ENCODE assay signal across 8 cellular contexts in genomic region chr2:237581751-237582746, GRCh38. TPM values are rescaled to one million over a fixed set of nuclear protein-coding genes. Genes with fewer than 3 reads are reported as not detected.
DNase-seq lines count a peak whose midpoint lies in the region; ATAC-seq, FAIRE-seq and TF ChIP-seq lines count a peak whose summit lies in the region.

No MANE protein-coding gene starts in this region.

- WGBS in GM12878 (ENCODE audit: insufficient coverage, insufficient replicate concordance, low lambda C conversion rate, missing lambda C conversion rate): 37% methylated on average over 25 of the region's 25 CpGs

- no TSS peak for BruUV-seq in GM12878 (replicated peaks; lab: Mats Ljungman, UMichigan)

- no peak overlapping the region; the same call in none of the 2 replicates for H2AFZ ChIP-seq in GM12878 (ENCODE audit: control insufficient read depth, low read depth, low read length)

- TF ChIP-seq EP300 in GM12878 (IDR thresholded peaks at IDR 0.05; ENCODE audit: borderline replicate concordance in 1 of 2, control insufficient read depth in 1 of 2, low read depth in 2 of 2, low read length in 2 of 2): no peak

- ATAC-seq in RWPE2 (ENCODE audit: low read depth): peak; percentile 21; the same call in 1 of the 3 replicates
- peak; percentile 90 for ATAC-seq in GM12878
- no peak for ATAC-seq in HG03520 (IDR thresholded peaks at IDR 0.05; ENCODE audit: unreplicated experiment)

- intact Hi-C loops in GM12878 (cut with micrococcal nuclease; ENCODE audit: unreplicated experiment): loop anchor here (1.0 kb wide), 2 partner anchors 163 to 192 kb away; no protein-coding TSS in a partner anchor

- TF ChIP-seq POLR2A in GM12878 (IDR thresholded peaks at IDR 0.05; ENCODE audit: low read depth, low read length): no peak

- DNase-seq in CD1c-positive myeloid dendritic cell (ENCODE audit: extremely low spot score): peak; percentile 49
- DNase-seq in HEK293T (ENCODE audit: extremely low spot score): peak; percentile 46
- peak; percentile 27 for DNase-seq in RWPE2 (ENCODE audit: low spot score)
- DNase-seq in GM12878 (ENCODE audit: low read depth, low spot score): peak; percentile 35
- peak; percentile 53 for DNase-seq in inferior parietal cortex (ENCODE audit: extremely low spot score)
- DNase-seq in stimulated activated CD4-positive, alpha-beta T cell treated with anti-CD3 and anti-CD28 coated beads, Interleukin-15, amount 100 ng/mL, for 24 hours: peak; percentile 62
- DNase-seq in NCI-H774 (lab: John Stamatoyannopoulos, UW): no peak

- peak; percentile 31 for TF ChIP-seq CTCF in RWPE2 (IDR thresholded peaks at IDR 0.05; ENCODE audit: poor library complexity, severe bottlenecking)
- TF ChIP-seq CTCF in GM12878 (IDR thresholded peaks at IDR 0.05 in 2 of 3, conservative IDR thresholded peaks at IDR 0.05 in 1 of 3; ENCODE audit: control insufficient read depth in 2 of 3, extremely low read depth in 1 of 3, insufficient read depth in 1 of 3, low read depth in 3 of 3, low read length in 3 of 3): peak; percentile 38 to 73 (median 53); a peak in 5 of 6 replicates

- H3K4me3 ChIP-seq in RWPE2 (ENCODE audit: severe bottlenecking): no peak overlapping the region
- no peak overlapping the region for H3K4me3 ChIP-seq in GM12878

- H3K27me3 ChIP-seq in RWPE2 (ENCODE audit: insufficient read depth, poor library complexity, severe bottlenecking): no peaks in the 10 kb centered on the region
- no peaks in the 10 kb centered on the region; a peak in 1 of 4 replicates for H3K27me3 ChIP-seq in GM12878 (replicated peaks in 1 of 2; ENCODE audit: control insufficient read depth in 2 of 2, insufficient read depth in 2 of 2, low read length in 1 of 2)

- peak; percentile 72 for TF ChIP-seq RAD21 in GM12878 (IDR thresholded peaks at IDR 0.05; ENCODE audit: insufficient read depth, low read depth, low read length)

- H3K4me2 ChIP-seq in GM12878 (ENCODE audit: control insufficient read depth, insufficient read depth): no peak overlapping the region

- CTCF ChIA-PET in HEK293T (lab: Yijun Ruan, JAX): interaction anchor here (0.6 to 1.4 kb wide), 7 partner anchors 10 to 251 kb away, joined by 3 to 6 read pairs (median 3); no protein-coding TSS in a partner anchor
- CTCF ChIA-PET in GM12878 (lab: Yijun Ruan, JAX): interaction anchor here (0.5 to 4.7 kb wide), 20 partner anchors 9 to 449 kb away, joined by 3 to 37 read pairs (median 3); no protein-coding TSS in a partner anchor

- no peaks in the 10 kb centered on the region for H3K36me3 ChIP-seq in RWPE2 (ENCODE audit: low read depth)
- no peaks in the 10 kb centered on the region for H3K36me3 ChIP-seq in GM12878 (ENCODE audit: control insufficient read depth in 2 of 2, insufficient read depth in 2 of 2, low read length in 1 of 2)

- H3K9ac ChIP-seq in GM12878 (ENCODE audit: control insufficient read depth, insufficient read depth, low read length): no peak overlapping the region

- RAD21 ChIA-PET in GM12878 (lab: Charles Lee; ENCODE audit: unreplicated experiment): interaction anchor here (0.7 to 2.4 kb wide), 10 partner anchors 10 to 276 kb away, joined by 3 to 18 read pairs (median 4); no protein-coding TSS in a partner anchor

- H3K4me1 ChIP-seq in RWPE2 (ENCODE audit: insufficient read depth, poor library complexity, severe bottlenecking): no peaks in the 10 kb centered on the region
- no peaks in the 10 kb centered on the region for H3K4me1 ChIP-seq in GM12878 (ENCODE audit: control insufficient read depth, insufficient read depth, low read length)

- SMC1A ChIA-PET in GM12878 (lab: Charles Lee; ENCODE audit: uncharacterized antibody, unreplicated experiment): interaction anchor here (0.6 to 2.4 kb wide), 12 partner anchors 10 to 1974 kb away, joined by 3 to 11 read pairs (median 4); no protein-coding TSS in a partner anchor

- FAIRE-seq in GM12878 (lab: Jason Lieb, UNC): no peak

- POLR2A ChIA-PET in HEK293T (lab: Yijun Ruan, JAX): no interaction called here
- POLR2A ChIA-PET in GM12878 (lab: Charles Lee): no interaction called here

- in situ Hi-C loops in GM12878 (cut with MboI): loop anchor here (10.0 kb wide), 1 partner anchor 163 kb away; no protein-coding TSS in a partner anchor

- no peaks in the 10 kb centered on the region for H4K20me1 ChIP-seq in GM12878 (ENCODE audit: control insufficient read depth, insufficient read depth)

- H3K27ac ChIP-seq in RWPE2 (ENCODE audit: poor library complexity, severe bottlenecking): no peak overlapping the region
- H3K27ac ChIP-seq in GM12878 (ENCODE audit: control insufficient read depth, insufficient read depth): no peak overlapping the region

- H3K9me3 ChIP-seq in RWPE2 (ENCODE audit: severe bottlenecking) (no peaks in the 10 kb centered on the region), GM12878 (replicated peaks; ENCODE audit: control insufficient read depth, insufficient read depth, low read length) (no peaks in the 10 kb centered on the region)

- no peaks in the 10 kb centered on the region for H3K79me2 ChIP-seq in GM12878 (ENCODE audit: control insufficient read depth, insufficient read depth, low read length)

TF ChIP-seq in HEK293T, 16 proteins besides CTCF, POLR2A, EP300 and RAD21 (continues in another document):
- no peak for TF ChIP-seq ARNT (IDR thresholded peaks at IDR 0.05)
- TF ChIP-seq SP1 (IDR thresholded peaks at IDR 0.05): no peak
- no peak for TF ChIP-seq L3MBTL2 (conservative IDR thresholded peaks at IDR 0.05)
- TF ChIP-seq ELF4 (IDR thresholded peaks at IDR 0.05): no peak
- no peak for TF ChIP-seq FOXK2 (IDR thresholded peaks at IDR 0.05)
- TF ChIP-seq FOXA1 (IDR thresholded peaks at IDR 0.05): no peak
- no peak for TF ChIP-seq LEF1 (IDR thresholded peaks at IDR 0.05; ENCODE audit: borderline replicate concordance)
- no peak for TF ChIP-seq NFRKB (IDR thresholded peaks at IDR 0.05)

TF ChIP-seq in GM12878, 131 proteins besides CTCF, POLR2A, EP300 and RAD21:
- no peak for TF ChIP-seq SPI1 (IDR thresholded peaks at IDR 0.05; ENCODE audit: borderline replicate concordance, insufficient read depth, low read depth, low read length)
- peak; percentile 59; the same call in 1 of the 2 replicates for TF ChIP-seq SMC3 (IDR thresholded peaks at IDR 0.05; ENCODE audit: borderline replicate concordance, low read length)
- no peak for TF ChIP-seq PAX8 (IDR thresholded peaks at IDR 0.05)
- peak; percentile 42; the same call in 1 of the 2 replicates for TF ChIP-seq RUNX3 (IDR thresholded peaks at IDR 0.05; ENCODE audit: low read length)

RNA-seq across cellular contexts. Expression of gene RAB17, which starts 8.5 kb away (rescaled TPM):
- total RNA-seq in GM12878 (2013; cell fraction: nucleolus; rRNA removed): 39.3 and 39.9 TPM in 2 replicates
- total RNA-seq in GM12878 (2014; rRNA removed): 0.11 and 0.17 TPM in 2 replicates
- 0.09 and 0.23 TPM in 2 replicates for total RNA-seq in GM12878 (2014; rRNA removed; fragmentation: Illumina TruSeq; extraction: Trizol)
- total RNA-seq in GM12878 (2021): 1.1 TPM in 2 replicates
- polyA plus RNA-seq in GM12878 (2011; ENCODE audit: low read depth): 0.77 TPM
- polyA plus RNA-seq in GM12878 (2011; rRNA removed): 0.42 and 1.2 TPM in 2 replicates
- 0.70 and 0.79 TPM in 2 replicates for polyA plus RNA-seq in GM12878 (2011; cell fraction: cytosol; rRNA removed)
- 2.4 and 3.8 TPM in 2 replicates for polyA plus RNA-seq in GM12878 (2011; cell fraction: nucleus; rRNA removed)
- polyA plus RNA-seq in GM12878 (2012): 1.1 and 1.6 TPM in 2 replicates
- polyA plus RNA-seq in GM12878 (2014; fragmentation: Illumina TruSeq; extraction: Trizol): 0.28 and 0.87 TPM in 2 replicates
- polyA plus RNA-seq in GM12878 (2014; fragmentation: Nextera tagmentation; extraction: Ambion mirVana): under 1 TPM in 1 of 2 experiments, not detected in 1; 0.07 TPM
- 0.56 and 1.4 TPM in 2 replicates for polyA plus RNA-seq in GM12878 (2014; rRNA removed)
- polyA plus RNA-seq in GM12878 (2016; fragmentation: Nextera tagmentation; extraction: Ambion mirVana): not detected
- polyA minus RNA-seq in GM12878 (2011; rRNA and poly(A)+ RNA removed): 0.88 and 0.98 TPM in 2 replicates
- 0.52 and 1.6 TPM in 2 replicates for polyA minus RNA-seq in GM12878 (2011; cell fraction: cytosol; rRNA and poly(A)+ RNA removed)
- 0.24 and 1.1 TPM in 2 replicates for polyA minus RNA-seq in GM12878 (2011; cell fraction: nucleus; rRNA and poly(A)+ RNA removed)

RNA-seq across cellular contexts. Expression of gene PRLH, which starts 15.7 kb away (rescaled TPM):
- total RNA-seq in GM12878 (2013; cell fraction: nucleolus; rRNA removed): not detected in 2 replicates
- total RNA-seq in GM12878 (2014; rRNA removed) (not detected in 2 replicates), GM12878 (2014; rRNA removed; fragmentation: Illumina TruSeq; extraction: Trizol) (not detected in 2 replicates), GM12878 (2021) (not detected in 2 replicates)
- polyA plus RNA-seq in GM12878 (2011; ENCODE audit: low read depth): not detected
- polyA plus RNA-seq in GM12878 (2011; rRNA removed) (not detected in 2 replicates), GM12878 (2014; fragmentation: Illumina TruSeq; extraction: Trizol) (not detected in 2 replicates), GM12878 (2014; fragmentation: Nextera tagmentation; extraction: Ambion mirVana) (not detected), GM12878 (2014; rRNA removed) (not detected in 2 replicates), GM12878 (2016; fragmentation: Nextera tagmentation; extraction: Ambion mirVana) (not detected)
- not detected in 2 replicates for polyA plus RNA-seq in GM12878 (2011; cell fraction: cytosol; rRNA removed)
- not detected in 2 replicates for polyA plus RNA-seq in GM12878 (2011; cell fraction: nucleus; rRNA removed)
- not detected in 2 replicates for polyA plus RNA-seq in GM12878 (2012)
- polyA minus RNA-seq in GM12878 (2011; rRNA and poly(A)+ RNA removed): not detected in 2 replicates
- polyA minus RNA-seq in GM12878 (2011; cell fraction: cytosol; rRNA and poly(A)+ RNA removed): not detected in 2 replicates
- polyA minus RNA-seq in GM12878 (2011; cell fraction: nucleus; rRNA and poly(A)+ RNA removed): not detected in 2 replicates

RNA-seq across cellular contexts. Expression of gene LRRFIP1, which starts 45.3 kb away (rescaled TPM):
- 276 and 277 TPM in 2 replicates for total RNA-seq in GM12878 (2013; cell fraction: nucleolus; rRNA removed)
- total RNA-seq in GM12878 (2014; rRNA removed): 53.5 and 53.9 TPM in 2 replicates
- total RNA-seq in GM12878 (2014; rRNA removed; fragmentation: Illumina TruSeq; extraction: Trizol): 77.6 and 83.3 TPM in 2 replicates
- 71.5 and 81.6 TPM in 2 replicates for total RNA-seq in GM12878 (2021)
- 42.0 TPM for polyA plus RNA-seq in GM12878 (2011; ENCODE audit: low read depth)
- polyA plus RNA-seq in GM12878 (2011; rRNA removed): 71.0 and 94.9 TPM in 2 replicates
- polyA plus RNA-seq in GM12878 (2011; cell fraction: cytosol; rRNA removed): 30.9 and 31.0 TPM in 2 replicates
- 58.1 and 76.6 TPM in 2 replicates for polyA plus RNA-seq in GM12878 (2011; cell fraction: nucleus; rRNA removed)
- polyA plus RNA-seq in GM12878 (2012): 57.8 and 71.6 TPM in 2 replicates
- polyA plus RNA-seq in GM12878 (2014; fragmentation: Illumina TruSeq; extraction: Trizol): 107 and 130 TPM in 2 replicates
- polyA plus RNA-seq in GM12878 (2014; fragmentation: Nextera tagmentation; extraction: Ambion mirVana): 10 to 100 TPM; 36.2 to 36.3 TPM
- polyA plus RNA-seq in GM12878 (2014; rRNA removed): 60.4 and 70.5 TPM in 2 replicates
- polyA plus RNA-seq in GM12878 (2016; fragmentation: Nextera tagmentation; extraction: Ambion mirVana): 100 to 1,000 TPM in 1 of 2 experiments, 10 to 100 TPM in 1; 99.2 to 120 TPM
- polyA minus RNA-seq in GM12878 (2011; rRNA and poly(A)+ RNA removed): 64.4 and 88.7 TPM in 2 replicates
- 23.0 and 28.2 TPM in 2 replicates for polyA minus RNA-seq in GM12878 (2011; cell fraction: cytosol; rRNA and poly(A)+ RNA removed)
- polyA minus RNA-seq in GM12878 (2011; cell fraction: nucleus; rRNA and poly(A)+ RNA removed): 39.4 and 68.2 TPM in 2 replicates
